ENCODE assay signal across 22 cellular contexts in genomic region chr6:15378272-15378671, GRCh38.
DNase-seq lines count a peak whose midpoint lies in the region; ATAC-seq lines count a peak whose summit lies in the region.
"Had no signal": no experiment of that assay in that cellular context is flagged by ENCODE, and none has a peak within 500 bp of the region (broad histone marks: within the 10 kb centered on the region; RNA-seq: fewer than 3 reads in every experiment).

No MANE protein-coding gene starts in this region.

- H3K4me3 Mint-ChIP-seq in activated CD4-positive, alpha-beta T cell treated with anti-CD3 and anti-CD28 coated beads for 36 hours, result no peak overlapping the region
- H3K4me3 Mint-ChIP-seq in activated CD4-positive, alpha-beta T cell treated with anti-CD3 and anti-CD28 coated beads, Interleukin-2, amount 10 ng/mL, durations not matched to agents 7 days and 5 days, result no peak overlapping the region
- no peak overlapping the region for H3K4me3 Mint-ChIP-seq in central memory CD8-positive, alpha-beta T cell
- H3K4me3 Mint-ChIP-seq in stimulated activated naive B cell treated with anti-CD40 and anti-IgM and Interleukin-4, amounts not matched to agents 10 μg/mL and 1 μg/mL and 100 μg/mL, for 72 hours, result no peak overlapping the region
- H3K4me3 Mint-ChIP-seq in immature natural killer cell, result no peak overlapping the region
- H3K4me3 Mint-ChIP-seq: CD8-positive, alpha-beta T cell had no signal

- H3K36me3 ChIP-seq in BLaER1, result peaks cover 45% of the 10 kb centered on the region
- H3K36me3 ChIP-seq: HAP-1, MG63 had no signal

- peaks cover 100% of the 10 kb centered on the region for H4K20me1 ChIP-seq in BLaER1

- H3K27me3 Mint-ChIP-seq in activated CD4-positive, alpha-beta T cell treated with anti-CD3 and anti-CD28 coated beads for 36 hours, result no peaks in the 10 kb centered on the region
- no peaks in the 10 kb centered on the region for H3K27me3 Mint-ChIP-seq in activated CD4-positive, alpha-beta T cell treated with anti-CD3 and anti-CD28 coated beads, Interleukin-2, amount 10 ng/mL, durations not matched to agents 7 days and 5 days
- no peaks in the 10 kb centered on the region for H3K27me3 Mint-ChIP-seq in central memory CD8-positive, alpha-beta T cell
- no peaks in the 10 kb centered on the region for H3K27me3 Mint-ChIP-seq in stimulated activated naive B cell treated with anti-CD40 and anti-IgM and Interleukin-4, amounts not matched to agents 10 μg/mL and 1 μg/mL and 100 μg/mL, for 72 hours
- H3K27me3 Mint-ChIP-seq in immature natural killer cell (ENCODE audit: low read depth in 3 of 3), result peaks cover 0 to 1% (median 0%) of the 10 kb centered on the region in 3 donors

- H3K36me3 Mint-ChIP-seq in activated CD4-positive, alpha-beta T cell treated with anti-CD3 and anti-CD28 coated beads for 36 hours (ENCODE audit: low read depth), result peaks cover 35% of the 10 kb centered on the region
- H3K36me3 Mint-ChIP-seq in activated CD4-positive, alpha-beta T cell treated with anti-CD3 and anti-CD28 coated beads, Interleukin-2, amount 10 ng/mL, durations not matched to agents 7 days and 5 days (ENCODE audit: low read depth), result peaks cover 29% of the 10 kb centered on the region
- peaks cover 3% of the 10 kb centered on the region for H3K36me3 Mint-ChIP-seq in central memory CD8-positive, alpha-beta T cell (ENCODE audit: insufficient read depth)
- H3K36me3 Mint-ChIP-seq in stimulated activated naive B cell treated with anti-CD40 and anti-IgM and Interleukin-4, amounts not matched to agents 10 μg/mL and 1 μg/mL and 100 μg/mL, for 72 hours, result peaks cover 11 to 46% of the 10 kb centered on the region in 2 donors
- H3K36me3 Mint-ChIP-seq in immature natural killer cell, result peaks cover 0 to 5% (median 5%) of the 10 kb centered on the region in 3 donors

- H3K4me2 ChIP-seq in BLaER1, result peak overlapping the region; percentile 82

- H3K9me3 ChIP-seq in BLaER1, result no peaks in the 10 kb centered on the region
- H3K9me3 ChIP-seq: HAP-1, MG63, Peyer's patch had no signal

- in situ Hi-C loops in G401 (cut with HindIII; ENCODE audit: low sequenced_read_pairs), result no loop called here

- intact Hi-C loops in activated CD4-positive, alpha-beta T cell treated with anti-CD3 and anti-CD28 coated beads for 36 hours (cut with DNase I, micrococcal nuclease), result no loop called here
- intact Hi-C loops in Right ventricle myocardium inferior (cut with DNase I), result no loop called here

- CTCF ChIA-PET in activated CD4-positive, alpha-beta T cell treated with anti-CD3 and anti-CD28 coated beads for 36 hours (lab: Charles Lee), result interaction anchor here (1.3 to 2.5 kb wide), 4 partner anchors 8 to 26 kb away, joined by 4 to 16 read pairs (median 5); no protein-coding TSS in a partner anchor
- CTCF ChIA-PET in activated CD4-positive, alpha-beta T cell treated with anti-CD3 and anti-CD28 coated beads, Interleukin-2, amount 10 ng/mL, durations not matched to agents 7 days and 5 days (lab: Charles Lee), result interaction anchor here (0.7 kb wide), 1 partner anchor 96 kb away, joined by 4 read pairs; no protein-coding TSS in a partner anchor

- no peak overlapping the region for H3K27ac Mint-ChIP-seq in activated CD4-positive, alpha-beta T cell treated with anti-CD3 and anti-CD28 coated beads for 36 hours
- no peak overlapping the region for H3K27ac Mint-ChIP-seq in activated CD4-positive, alpha-beta T cell treated with anti-CD3 and anti-CD28 coated beads, Interleukin-2, amount 10 ng/mL, durations not matched to agents 7 days and 5 days
- H3K27ac Mint-ChIP-seq in central memory CD8-positive, alpha-beta T cell (ENCODE audit: low read depth), result peak overlapping the region; percentile 46
- no peak overlapping the region for H3K27ac Mint-ChIP-seq in stimulated activated naive B cell treated with anti-CD40 and anti-IgM and Interleukin-4, amounts not matched to agents 10 μg/mL and 1 μg/mL and 100 μg/mL, for 72 hours
- no peak overlapping the region for H3K27ac Mint-ChIP-seq in immature natural killer cell
- H3K27ac Mint-ChIP-seq: CD8-positive, alpha-beta T cell had no signal

- H3K27me3 ChIP-seq in BLaER1, result no peaks in the 10 kb centered on the region
- H3K27me3 ChIP-seq: MG63, Peyer's patch had no signal

- H3K4me1 ChIP-seq in BLaER1, result peaks cover 78% of the 10 kb centered on the region
- H3K4me1 ChIP-seq: HAP-1, Peyer's patch had no signal

- no peak overlapping the region for H3K4me3 ChIP-seq in BLaER1
- H3K4me3 ChIP-seq: GM23248, HAP-1, MG63, Peyer's patch had no signal

- no peaks in the 10 kb centered on the region for H3K9me3 Mint-ChIP-seq in activated CD4-positive, alpha-beta T cell treated with anti-CD3 and anti-CD28 coated beads for 36 hours (ENCODE audit: low read depth)
- H3K9me3 Mint-ChIP-seq in activated CD4-positive, alpha-beta T cell treated with anti-CD3 and anti-CD28 coated beads, Interleukin-2, amount 10 ng/mL, durations not matched to agents 7 days and 5 days, result peaks cover 2% of the 10 kb centered on the region
- H3K9me3 Mint-ChIP-seq in central memory CD8-positive, alpha-beta T cell, result no peaks in the 10 kb centered on the region
- H3K9me3 Mint-ChIP-seq in stimulated activated naive B cell treated with anti-CD40 and anti-IgM and Interleukin-4, amounts not matched to agents 10 μg/mL and 1 μg/mL and 100 μg/mL, for 72 hours, result peaks cover 4 to 6% of the 10 kb centered on the region in 2 donors
- H3K9me3 Mint-ChIP-seq in immature natural killer cell, result no peaks in the 10 kb centered on the region
- H3K9me3 Mint-ChIP-seq: CD8-positive, alpha-beta T cell had no signal

- H3K27ac ChIP-seq in BLaER1, result peak overlapping the region; percentile 29; the same call in 1 of the 2 replicates
- H3K27ac ChIP-seq: 22Rv1, GM23248, Peyer's patch had no signal

- DNase-seq in activated CD4-positive, alpha-beta T cell treated with anti-CD3 and anti-CD28 coated beads for 36 hours, result no peak
- no peak for DNase-seq in activated CD4-positive, alpha-beta T cell treated with anti-CD3 and anti-CD28 coated beads, Interleukin-2, amount 10 ng/mL, durations not matched to agents 7 days and 5 days
- no peak for DNase-seq in central memory CD8-positive, alpha-beta T cell (ENCODE audit: low spot score in 2 of 2)
- DNase-seq in stimulated activated naive B cell treated with anti-CD40 and anti-IgM and Interleukin-4, amounts not matched to agents 10 μg/mL and 1 μg/mL and 100 μg/mL, for 72 hours, result no peak
- DNase-seq in immature natural killer cell (no peak), Right ventricle myocardium inferior (ENCODE audit: missing footprints) (no peak), G401 (ENCODE audit: low spot score) (no peak)
- DNase-seq: ACHN; C1 segment of cervical spinal cord; CD8-positive, alpha-beta T cell; DMS153; GM23248; MG63; NCI-H1048; NCI-H1417 treated with DMSO at 0.1 percent for 48 hours; NCI-H187; NCI-H446; NCI-H526; Peyer's patch had no signal

- ATAC-seq in activated CD4-positive, alpha-beta T cell treated with anti-CD3 and anti-CD28 coated beads for 36 hours, result peak; percentile 77
- ATAC-seq in central memory CD8-positive, alpha-beta T cell (replicated peaks; ENCODE audit: extremely low read depth, poor library complexity, severe bottlenecking), result no peak
- peak; percentile 18 to 49 for ATAC-seq in stimulated activated naive B cell treated with anti-CD40 and anti-IgM and Interleukin-4, amounts not matched to agents 10 μg/mL and 1 μg/mL and 100 μg/mL, for 72 hours (replicated peaks)
- no peak for ATAC-seq in Right ventricle myocardium inferior
- ATAC-seq: CD8-positive, alpha-beta T cell had no signal

- POLR2A ChIA-PET in activated CD4-positive, alpha-beta T cell treated with anti-CD3 and anti-CD28 coated beads for 36 hours (lab: Charles Lee), result no interaction called here
- POLR2A ChIA-PET in activated CD4-positive, alpha-beta T cell treated with anti-CD3 and anti-CD28 coated beads, Interleukin-2, amount 10 ng/mL, durations not matched to agents 7 days and 5 days (lab: Charles Lee), result no interaction called here

- no peak overlapping the region for H3K9ac ChIP-seq in BLaER1
- H3K9ac ChIP-seq: GM23248 had no signal

- peaks cover 48% of the 10 kb centered on the region for H3K4me1 Mint-ChIP-seq in activated CD4-positive, alpha-beta T cell treated with anti-CD3 and anti-CD28 coated beads for 36 hours
- peaks cover 46% of the 10 kb centered on the region for H3K4me1 Mint-ChIP-seq in activated CD4-positive, alpha-beta T cell treated with anti-CD3 and anti-CD28 coated beads, Interleukin-2, amount 10 ng/mL, durations not matched to agents 7 days and 5 days
- H3K4me1 Mint-ChIP-seq in central memory CD8-positive, alpha-beta T cell, result peaks cover 50% of the 10 kb centered on the region
- peaks cover 32 to 61% of the 10 kb centered on the region in 2 donors for H3K4me1 Mint-ChIP-seq in stimulated activated naive B cell treated with anti-CD40 and anti-IgM and Interleukin-4, amounts not matched to agents 10 μg/mL and 1 μg/mL and 100 μg/mL, for 72 hours
- peaks cover 53 to 61% of the 10 kb centered on the region in 2 donors for H3K4me1 Mint-ChIP-seq in immature natural killer cell

Comparison
In these comparisons a context has a peak if more than half of its experiments do, and no peak if none do; other contexts are left out.
1. ATAC-seq: peak in activated CD4-positive, alpha-beta T cell treated with anti-CD3 and anti-CD28 coated beads for 36 hours (single experiment) and stimulated activated naive B cell treated with anti-CD40 and anti-IgM and Interleukin-4, amounts not matched to agents 10 μg/mL and 1 μg/mL and 100 μg/mL, for 72 hours (2 of 2); none in central memory CD8-positive, alpha-beta T cell (single experiment) and Right ventricle myocardium inferior (single experiment).